31 cellular contexts compared by ENCODE assay signal in genomic region chr12:884746-885414, GRCh38.
DNase-seq lines count a peak whose midpoint lies in the region; ATAC-seq and TF ChIP-seq lines count a peak whose summit lies in the region.
"Had no signal": no experiment of that assay in that cellular context is flagged by ENCODE, and none has a peak within 500 bp of the region (broad histone marks: within the 10 kb centered on the region; RNA-seq: fewer than 3 reads in every experiment).

No MANE protein-coding gene starts in this region.

- POLR2A ChIA-PET in HEK293 (lab: Yijun Ruan, JAX) (interaction anchor here (0.6 kb wide), 1 partner anchor 111 kb away, joined by 9 read pairs; no protein-coding TSS in a partner anchor), T-cell (lab: Charles Lee) (interaction anchor here (0.6 to 0.9 kb wide), 2 partner anchors 19 to 83 kb away, joined by 3 read pairs; no protein-coding TSS in a partner anchor)
- POLR2A ChIA-PET in naive thymus-derived CD4-positive, alpha-beta T cell (lab: Charles Lee), result no interaction called here

- no peak overlapping the region for H3K4ac ChIP-seq in trophoblast cell (ENCODE audit: low read depth, low read length)

- H4K12ac ChIP-seq in trophoblast cell (ENCODE audit: low read depth, low read length), result no peak overlapping the region

- H2AK5ac ChIP-seq in trophoblast cell (ENCODE audit: low read length), result no peak overlapping the region

- H2BK12ac ChIP-seq in trophoblast cell (ENCODE audit: low read length), result no peak overlapping the region

- H2BK5ac ChIP-seq in trophoblast cell (ENCODE audit: low read depth, low read length, poor library complexity), result no peak overlapping the region

- no peak for ATAC-seq in activated naive CD8-positive, alpha-beta T cell treated with anti-CD3 and anti-CD28 coated beads, Interleukin-2, amount 50 U/mL, for 24 hours
- no peak for ATAC-seq in naive thymus-derived CD4-positive, alpha-beta T cell
- no peak for ATAC-seq in T-cell (replicated peaks in 1 of 4)
- ATAC-seq in Right ventricle myocardium superior (ENCODE audit: poor library complexity), result no peak
- ATAC-seq: left ventricle myocardium superior, WTC11 had no signal

- H3K27me3 ChIP-seq in naive thymus-derived CD4-positive, alpha-beta T cell (ENCODE audit: control insufficient read depth in 2 of 2, insufficient read depth in 2 of 2, low read length in 2 of 2), result no peaks in the 10 kb centered on the region
- H3K27me3 ChIP-seq in trophoblast cell (ENCODE audit: insufficient read depth, low read length), result no peaks in the 10 kb centered on the region
- H3K27me3 ChIP-seq: cardiac muscle cell, right atrium auricular region, spleen had no signal

- CTCF ChIA-PET in HEK293 (lab: Yijun Ruan, JAX), result no interaction called here
- CTCF ChIA-PET in naive thymus-derived CD4-positive, alpha-beta T cell (lab: Charles Lee), result interaction anchor here (0.6 to 1.3 kb wide), 3 partner anchors 65 to 616 kb away, joined by 3 to 6 read pairs (median 3); partner anchors contain the start of gene RAD52
- CTCF ChIA-PET in T-cell (lab: Charles Lee), result interaction anchor here in 1 of 2 donors (0.6 kb wide), 1 partner anchor 64 kb away, joined by 6 read pairs; no protein-coding TSS in a partner anchor

- no peak overlapping the region for H3K4me3 Mint-ChIP-seq in activated CD4-positive, alpha-beta T cell treated with anti-CD3 and anti-CD28 coated beads, Interleukin-2, amount 10 ng/mL, durations not matched to agents 24 days and 14 days
- H3K4me3 Mint-ChIP-seq in activated naive CD8-positive, alpha-beta T cell treated with anti-CD3 and anti-CD28 coated beads, Interleukin-2, amount 50 U/mL, for 24 hours, result no peak overlapping the region
- no peak overlapping the region for H3K4me3 Mint-ChIP-seq in naive thymus-derived CD4-positive, alpha-beta T cell
- H3K4me3 Mint-ChIP-seq in T-cell, result no peak overlapping the region
- H3K4me3 Mint-ChIP-seq: dendritic cell treated with granulocyte-macrophage colony-stimulating factor and Interleukin-4, amounts not matched to agents 40 ng/mL and 50 ng/mL, for 4 days; neural crest cell; WTC11 had no signal

- H3K27me3 Mint-ChIP-seq in activated CD4-positive, alpha-beta T cell treated with anti-CD3 and anti-CD28 coated beads, Interleukin-2, amount 10 ng/mL, durations not matched to agents 24 days and 14 days, result no peaks in the 10 kb centered on the region
- no peaks in the 10 kb centered on the region for H3K27me3 Mint-ChIP-seq in activated naive CD8-positive, alpha-beta T cell treated with anti-CD3 and anti-CD28 coated beads, Interleukin-2, amount 50 U/mL, for 24 hours
- H3K27me3 Mint-ChIP-seq in naive thymus-derived CD4-positive, alpha-beta T cell, result no peaks in the 10 kb centered on the region
- H3K27me3 Mint-ChIP-seq in T-cell, result no peaks in the 10 kb centered on the region
- H3K27me3 Mint-ChIP-seq: dendritic cell treated with granulocyte-macrophage colony-stimulating factor and Interleukin-4, amounts not matched to agents 40 ng/mL and 50 ng/mL, for 4 days had no signal

- no peak overlapping the region for H4K8ac ChIP-seq in trophoblast cell (ENCODE audit: low read depth, low read length)

- H3K27ac ChIP-seq in HEK293 (ENCODE audit: extremely low read depth, low read depth, low read length) (no peak overlapping the region), trophoblast cell (ENCODE audit: low read depth, low read length) (no peak overlapping the region)
- no peak overlapping the region for H3K27ac ChIP-seq in naive thymus-derived CD4-positive, alpha-beta T cell (ENCODE audit: low read depth, low read length)
- H3K27ac ChIP-seq: 22Rv1, cardiac muscle cell, GM23248, parathyroid adenoma, right atrium auricular region, spleen had no signal

- H3K4me3 ChIP-seq in HEK293 (ENCODE audit: low read depth, low read length) (no peak overlapping the region), trophoblast cell (ENCODE audit: low read depth, low read length) (no peak overlapping the region)
- no peak overlapping the region for H3K4me3 ChIP-seq in naive thymus-derived CD4-positive, alpha-beta T cell (ENCODE audit: low read length)
- H3K4me3 ChIP-seq: cardiac muscle cell, GM23248, right atrium auricular region, spleen had no signal

- no peaks in the 10 kb centered on the region for H3K9me3 ChIP-seq in HEK293 (ENCODE audit: control insufficient read depth, insufficient read depth, low read depth, low read length)
- H3K9me3 ChIP-seq in naive thymus-derived CD4-positive, alpha-beta T cell (ENCODE audit: control insufficient read depth in 2 of 3, low read length in 3 of 3), result no peaks in the 10 kb centered on the region
- no peaks in the 10 kb centered on the region for H3K9me3 ChIP-seq in trophoblast cell (ENCODE audit: insufficient read depth, low read depth, low read length)
- H3K9me3 ChIP-seq: right atrium auricular region, spleen had no signal

- H3K36me3 ChIP-seq in HEK293 (ENCODE audit: control insufficient read depth in 2 of 2, insufficient read depth in 1 of 2, low read length in 2 of 2) (peaks cover 76 to 99% of the 10 kb centered on the region in 2 experiments), trophoblast cell (ENCODE audit: control insufficient read depth in 1 of 2, insufficient read depth in 2 of 2, low read length in 2 of 2) (peaks cover 33 to 55% of the 10 kb centered on the region in 2 experiments)
- H3K36me3 ChIP-seq in naive thymus-derived CD4-positive, alpha-beta T cell (ENCODE audit: control insufficient read depth in 2 of 3, insufficient read depth in 3 of 3, low read length in 3 of 3), result peaks cover 50 to 94% (median 63%) of the 10 kb centered on the region in 3 experiments

- H3K4me1 Mint-ChIP-seq in activated CD4-positive, alpha-beta T cell treated with anti-CD3 and anti-CD28 coated beads, Interleukin-2, amount 10 ng/mL, durations not matched to agents 24 days and 14 days, result peaks cover 2% of the 10 kb centered on the region
- peaks cover 4% of the 10 kb centered on the region for H3K4me1 Mint-ChIP-seq in activated naive CD8-positive, alpha-beta T cell treated with anti-CD3 and anti-CD28 coated beads, Interleukin-2, amount 50 U/mL, for 24 hours
- H3K4me1 Mint-ChIP-seq in naive thymus-derived CD4-positive, alpha-beta T cell, result no peaks in the 10 kb centered on the region
- no peaks in the 10 kb centered on the region for H3K4me1 Mint-ChIP-seq in T-cell
- H3K4me1 Mint-ChIP-seq: neural crest cell, WTC11 had no signal

- H3K36me3 Mint-ChIP-seq in activated CD4-positive, alpha-beta T cell treated with anti-CD3 and anti-CD28 coated beads, Interleukin-2, amount 10 ng/mL, durations not matched to agents 24 days and 14 days (ENCODE audit: low read depth), result peaks cover 63% of the 10 kb centered on the region
- H3K36me3 Mint-ChIP-seq in activated naive CD8-positive, alpha-beta T cell treated with anti-CD3 and anti-CD28 coated beads, Interleukin-2, amount 50 U/mL, for 24 hours (ENCODE audit: low read depth), result peaks cover 65% of the 10 kb centered on the region
- H3K36me3 Mint-ChIP-seq in naive thymus-derived CD4-positive, alpha-beta T cell, result peaks cover 15 to 67% (median 43%) of the 10 kb centered on the region in 5 donors
- H3K36me3 Mint-ChIP-seq in T-cell, result peaks cover 75% of the 10 kb centered on the region

- H3K4me2 ChIP-seq in trophoblast cell (ENCODE audit: low read length), result no peak overlapping the region

- WGBS in trophoblast cell (ENCODE audit: extremely low coverage, insufficient coverage, insufficient read length), result no CpG with 5 or more reads among the region's 5 CpGs

- no peak overlapping the region for H3K18ac ChIP-seq in trophoblast cell (ENCODE audit: low read length)

- H3K9me3 Mint-ChIP-seq in activated CD4-positive, alpha-beta T cell treated with anti-CD3 and anti-CD28 coated beads, Interleukin-2, amount 10 ng/mL, durations not matched to agents 24 days and 14 days, result no peaks in the 10 kb centered on the region
- no peaks in the 10 kb centered on the region for H3K9me3 Mint-ChIP-seq in activated naive CD8-positive, alpha-beta T cell treated with anti-CD3 and anti-CD28 coated beads, Interleukin-2, amount 50 U/mL, for 24 hours
- peaks cover 0 to 2% (median 0%) of the 10 kb centered on the region in 11 donors for H3K9me3 Mint-ChIP-seq in naive thymus-derived CD4-positive, alpha-beta T cell
- H3K9me3 Mint-ChIP-seq in T-cell, result no peaks in the 10 kb centered on the region
- H3K9me3 Mint-ChIP-seq: dendritic cell treated with granulocyte-macrophage colony-stimulating factor and Interleukin-4, amounts not matched to agents 40 ng/mL and 50 ng/mL, for 4 days; neural crest cell had no signal

- H3K4me1 ChIP-seq in HEK293 (ENCODE audit: control insufficient read depth, insufficient read depth, low read length), result no peaks in the 10 kb centered on the region
- no peaks in the 10 kb centered on the region for H3K4me1 ChIP-seq in naive thymus-derived CD4-positive, alpha-beta T cell (ENCODE audit: control insufficient read depth in 2 of 2, insufficient read depth in 2 of 2, low read length in 2 of 2)
- no peaks in the 10 kb centered on the region for H3K4me1 ChIP-seq in trophoblast cell (ENCODE audit: control insufficient read depth in 1 of 2, insufficient read depth in 2 of 2, low read length in 2 of 2)
- H3K4me1 ChIP-seq: right atrium auricular region, spleen had no signal

- H3K14ac ChIP-seq in trophoblast cell (ENCODE audit: low read length), result no peak overlapping the region

- peak; percentile 51 for DNase-seq in activated CD4-positive, alpha-beta T cell treated with anti-CD3 and anti-CD28 coated beads, Interleukin-2, amount 10 ng/mL, durations not matched to agents 24 days and 14 days
- DNase-seq in activated CD4-positive, alpha-beta T cell treated with anti-CD3 and anti-CD28 coated beads for 1 hour, result no peak
- no peak for DNase-seq in activated naive CD8-positive, alpha-beta T cell treated with anti-CD3 and anti-CD28 coated beads, Interleukin-2, amount 50 U/mL, for 24 hours
- no peak for DNase-seq in naive thymus-derived CD4-positive, alpha-beta T cell
- no peak for DNase-seq in T-cell
- no peak for DNase-seq in Right ventricle myocardium superior
- DNase-seq in trophoblast cell, result no peak
- DNase-seq: activated CD4-positive, alpha-beta T cell treated with anti-CD3 and anti-CD28 coated beads, Interleukin-2, amount 50 U/mL, for 4 hours; activated CD8-positive, alpha-beta memory T cell treated with anti-CD3 and anti-CD28 coated beads, Interleukin-2, amount 50 U/mL, for 4 hours; activated gamma-delta T cell; amygdala; GDM1; islet precursor cell; Kasumi-1; left ventricle myocardium superior; NCI-H1048; NCI-H187; NCI-H69; spleen; stimulated activated CD4-positive, alpha-beta T cell treated with anti-CD3 and anti-CD28 coated beads, Interleukin-4, amount 100 ng/mL, for 1 hour; stimulated activated naive CD4-positive, alpha-beta T cell treated with Interleukin-2 at 50 U/mL for 16 hours; T-helper 9 cell had no signal

- no peak overlapping the region for H3K27ac Mint-ChIP-seq in activated CD4-positive, alpha-beta T cell treated with anti-CD3 and anti-CD28 coated beads, Interleukin-2, amount 10 ng/mL, durations not matched to agents 24 days and 14 days
- peak overlapping the region; percentile 9 for H3K27ac Mint-ChIP-seq in activated naive CD8-positive, alpha-beta T cell treated with anti-CD3 and anti-CD28 coated beads, Interleukin-2, amount 50 U/mL, for 24 hours
- peak overlapping the region in 8 of 9 donors; percentile 9 to 70 (median 62) for H3K27ac Mint-ChIP-seq in naive thymus-derived CD4-positive, alpha-beta T cell
- peak overlapping the region in 1 of 2 donors; percentile 71 for H3K27ac Mint-ChIP-seq in T-cell
- H3K27ac Mint-ChIP-seq: dendritic cell treated with granulocyte-macrophage colony-stimulating factor and Interleukin-4, amounts not matched to agents 40 ng/mL and 50 ng/mL, for 4 days; WTC11 had no signal

- H3K23ac ChIP-seq in trophoblast cell (ENCODE audit: low read length), result no peak overlapping the region

- no peak for TF ChIP-seq CTCF in HEK293 (tag by site-specific recombination; IDR thresholded peaks at IDR 0.05)

- H3K79me1 ChIP-seq in trophoblast cell (ENCODE audit: low read length), result no peaks in the 10 kb centered on the region

- H2BK120ac ChIP-seq in trophoblast cell (ENCODE audit: insufficient read depth, low read length, poor library complexity), result no peak overlapping the region

- H4K91ac ChIP-seq in trophoblast cell (ENCODE audit: low read depth, low read length), result no peak overlapping the region

- H3K79me2 ChIP-seq in trophoblast cell (ENCODE audit: control insufficient read depth, insufficient read depth, low read length, poor library complexity), result no peaks in the 10 kb centered on the region
- H3K79me2 ChIP-seq: parathyroid adenoma had no signal

- H3K9ac ChIP-seq in trophoblast cell (ENCODE audit: low read length), result no peak overlapping the region
- H3K9ac ChIP-seq: GM23248, parathyroid adenoma had no signal

- H2AFZ ChIP-seq in trophoblast cell (ENCODE audit: insufficient read depth, low read length, poor library complexity), result no peak overlapping the region
- H2AFZ ChIP-seq: GM23248, parathyroid adenoma had no signal

- intact Hi-C loops in activated CD4-positive, alpha-beta T cell treated with anti-CD3 and anti-CD28 coated beads, Interleukin-2, amount 10 ng/mL, durations not matched to agents 24 days and 14 days (cut with micrococcal nuclease), result no loop called here
- intact Hi-C loops in naive thymus-derived CD4-positive, alpha-beta T cell (cut with micrococcal nuclease), result no loop called here
- intact Hi-C loops in Right ventricle myocardium superior (cut with DNase I), result no loop called here
